Comparison of ENCODE assay signal across 19 cellular contexts in the genomic region with DNA sequence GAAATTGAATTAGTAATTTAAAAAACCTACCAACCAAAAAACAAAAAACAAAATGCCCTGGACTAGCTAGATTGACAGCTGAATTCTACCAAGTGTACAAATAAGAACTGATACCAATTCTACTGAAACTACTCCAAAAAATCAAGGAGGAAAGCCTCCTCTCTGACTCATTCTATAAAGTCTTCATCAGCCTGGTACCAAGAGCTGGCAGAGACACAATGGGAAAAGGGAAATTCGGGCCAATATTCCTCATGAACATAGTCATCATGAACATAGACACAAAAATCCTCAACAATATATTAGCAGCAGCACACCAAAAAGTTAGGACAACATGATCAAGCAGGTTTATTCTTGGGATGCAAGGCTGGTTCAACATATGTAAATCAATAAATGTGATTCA.
DNase-seq lines count a peak whose midpoint lies in the region; ATAC-seq, FAIRE-seq and TF ChIP-seq lines count a peak whose summit lies in the region.
"Had no signal": no experiment of that assay in that cellular context is flagged by ENCODE, and none has a peak within 500 bp of the region (broad histone marks: within the 10 kb centered on the region; RNA-seq: fewer than 3 reads in every experiment).

No MANE protein-coding gene starts in this region.

- no TSS peak for BruUV-seq in PC-3 (replicated peaks; lab: Mats Ljungman, UMichigan)

- no peak overlapping the region for H3K4me2 ChIP-seq in PC-3 (ENCODE audit: low read length)
- H3K4me2 ChIP-seq: BLaER1 treated with 17β-estradiol and CSF1 and Interleukin-3, amounts not matched to agents 10 nM and 100 nM had no signal

- no peak overlapping the region for H3K9ac ChIP-seq in PC-3 (ENCODE audit: low read length)
- H3K9ac ChIP-seq: BLaER1 treated with 17β-estradiol and CSF1 and Interleukin-3, amounts not matched to agents 10 nM and 100 nM had no signal

- H3K4me3 ChIP-seq in PC-3 (ENCODE audit: low read length): no peak overlapping the region
- H3K4me3 ChIP-seq: BLaER1 treated with 17β-estradiol and CSF1 and Interleukin-3, amounts not matched to agents 10 nM and 100 nM had no signal

- H4K20me1 ChIP-seq in PC-3 (ENCODE audit: low read length): no peaks in the 10 kb centered on the region
- H4K20me1 ChIP-seq: BLaER1 treated with 17β-estradiol and CSF1 and Interleukin-3, amounts not matched to agents 10 nM and 100 nM had no signal

- no peaks in the 10 kb centered on the region for H3K36me3 ChIP-seq in PC-3 (ENCODE audit: low read depth, low read length)
- H3K36me3 ChIP-seq: BLaER1 treated with 17β-estradiol and CSF1 and Interleukin-3, amounts not matched to agents 10 nM and 100 nM had no signal

- TF ChIP-seq CTCF in PC-3 (conservative IDR thresholded peaks at IDR 0.05; ENCODE audit: low read depth, low read length): no peak

- no peak for DNase-seq in H54 (ENCODE audit: insufficient read length, low spot score)
- peak; percentile 49 for DNase-seq in PC-3
- DNase-seq in dedifferentiated amniotic fluid mesenchymal stem cell (ENCODE audit: extremely low spot score): peak; percentile 17
- DNase-seq in stromal cell of bone marrow (ENCODE audit: low read depth): peak; percentile 29
- DNase-seq in DMS114 treated with DMSO at 0.1 percent for 48 hours (lab: John Stamatoyannopoulos, UW; ENCODE audit: unreplicated experiment): no peak
- DNase-seq in NCI-H2171 treated with DMSO at 0.1 percent for 48 hours (lab: John Stamatoyannopoulos, UW): no peak
- DNase-seq: 8988T; AML-193; Calu3; CD4-positive, CD25-positive, alpha-beta regulatory T cell; DMS153; DMS79 treated with DMSO at 0.1 percent for 48 hours; GDM1; KG1 had no signal

- intact Hi-C loops in PC-3 (cut with micrococcal nuclease): no loop called here

- CTCF ChIA-PET in PC-3 (lab: Charles Lee): no interaction called here

- no peaks in the 10 kb centered on the region for H3F3A ChIP-seq in PC-3 (ENCODE audit: low read length, unreplicated experiment)

- TF ChIP-seq POLR2A in H54 (IDR thresholded peaks at IDR 0.05; ENCODE audit: low read depth, low read length): no peak

- H3K27ac ChIP-seq in PC-3 (ENCODE audit: low read length): no peak overlapping the region
- H3K27ac ChIP-seq: BLaER1 treated with 17β-estradiol and CSF1 and Interleukin-3, amounts not matched to agents 10 nM and 100 nM; HL-60 had no signal

- peak; percentile 50 for FAIRE-seq in H54 (lab: Jason Lieb, UNC)
- FAIRE-seq: GM12892 had no signal

- no peak overlapping the region for H2AFZ ChIP-seq in PC-3 (ENCODE audit: low read length)

- H3K9me2 ChIP-seq in PC-3 (replicated peaks; ENCODE audit: low read length): no peaks in the 10 kb centered on the region

- no peaks in the 10 kb centered on the region for H3K27me3 ChIP-seq in PC-3 (ENCODE audit: low read length)
- H3K27me3 ChIP-seq: BLaER1 treated with 17β-estradiol and CSF1 and Interleukin-3, amounts not matched to agents 10 nM and 100 nM had no signal

- ATAC-seq in PC-3: peak; percentile 74
- ATAC-seq in GM19452 (IDR thresholded peaks at IDR 0.05; ENCODE audit: unreplicated experiment): no peak
- ATAC-seq: HCT116 had no signal

- H3K9me3 ChIP-seq in PC-3 (ENCODE audit: low read length): no peaks in the 10 kb centered on the region

- POLR2A ChIA-PET in PC-3 (lab: Charles Lee; ENCODE audit: unreplicated experiment): interaction anchor here (0.7 kb wide), 1 partner anchor 877 kb away, joined by 3 read pairs; no protein-coding TSS in a partner anchor

- H3K4me1 ChIP-seq in PC-3 (ENCODE audit: insufficient read depth, low read length): no peaks in the 10 kb centered on the region

- no peaks in the 10 kb centered on the region for H3K79me2 ChIP-seq in PC-3 (ENCODE audit: low read length)

Comparison
In these comparisons a context has a peak if more than half of its experiments do, and no peak if none do; other contexts are left out.
1. DNase-seq: peak in PC-3 (single experiment), dedifferentiated amniotic fluid mesenchymal stem cell (single experiment) and stromal cell of bone marrow (single experiment); none in H54 (single experiment), DMS114 treated with DMSO at 0.1 percent for 48 hours (single experiment) and NCI-H2171 treated with DMSO at 0.1 percent for 48 hours (single experiment).